ENCODE assay signal across 8 cellular contexts in the genomic region with DNA sequence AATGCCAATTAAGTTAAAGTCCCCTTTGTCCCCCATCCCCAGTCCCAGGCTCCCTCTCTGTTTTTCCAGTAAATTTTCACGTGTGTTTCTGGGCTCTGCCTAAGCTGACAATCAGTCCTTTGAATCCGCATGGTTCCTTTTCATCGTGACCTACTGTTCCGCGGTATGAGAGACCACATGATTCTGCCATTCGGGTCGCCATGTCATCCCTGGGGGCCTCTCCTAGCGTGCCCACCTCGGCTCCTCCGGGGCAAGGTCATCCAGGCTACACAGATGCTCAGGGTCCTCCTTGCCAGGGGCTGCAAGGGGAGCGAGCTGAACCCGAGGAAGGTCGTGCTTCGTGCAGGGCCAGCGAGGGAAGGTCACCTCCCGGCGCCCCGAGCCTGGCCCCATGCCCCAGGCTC.
A peak's percentile ranks its signal among the peaks of the same experiment; 100 is the strongest.
DNase-seq lines count a peak whose midpoint lies in the region; ATAC-seq, FAIRE-seq and TF ChIP-seq lines count a peak whose summit lies in the region.

No MANE protein-coding gene starts in this region.

- intact Hi-C loops in adrenal gland (cut with DNase I), result no loop called here

- no peaks in the 10 kb centered on the region for H3K9me3 Mint-ChIP-seq in stimulated activated effector memory CD8-positive, alpha-beta T cell treated with anti-CD3 and anti-CD28 coated beads, Interleukin-12 subunit alpha, Interleukin-12 subunit beta, amount 100 ng/mL, for 72 hours

- DNase-seq in KBM-7 (peak; percentile 49), adrenal gland (no peak), RCC 7860 (ENCODE audit: low spot score) (no peak), HuH-7.5 (ENCODE audit: low spot score) (no peak)
- no peak for DNase-seq in stimulated activated effector memory CD8-positive, alpha-beta T cell treated with anti-CD3 and anti-CD28 coated beads, Interleukin-12 subunit alpha, Interleukin-12 subunit beta, amount 100 ng/mL, for 72 hours (ENCODE audit: low spot score in 2 of 2)

- H3K36me3 Mint-ChIP-seq in stimulated activated effector memory CD8-positive, alpha-beta T cell treated with anti-CD3 and anti-CD28 coated beads, Interleukin-12 subunit alpha, Interleukin-12 subunit beta, amount 100 ng/mL, for 72 hours, result peaks cover 23% of the 10 kb centered on the region

- peaks cover 25% of the 10 kb centered on the region for H3K4me1 Mint-ChIP-seq in stimulated activated effector memory CD8-positive, alpha-beta T cell treated with anti-CD3 and anti-CD28 coated beads, Interleukin-12 subunit alpha, Interleukin-12 subunit beta, amount 100 ng/mL, for 72 hours

- H4K20me1 ChIP-seq in BLaER1, result no peaks in the 10 kb centered on the region

- H3K4me3 ChIP-seq in BLaER1 (peak overlapping the region; percentile 85), adrenal gland (peak overlapping the region in 3 of 4 donors; percentile 39 to 98 (median 96)), iPS-20b (ENCODE audit: low read length) (peak overlapping the region; percentile 99)

- TF ChIP-seq CTCF in adrenal gland (IDR thresholded peaks at IDR 0.05), result no peak

- peaks cover 25% of the 10 kb centered on the region for H3K4me1 ChIP-seq in BLaER1
- H3K4me1 ChIP-seq in adrenal gland (replicated peaks in 1 of 2), result peaks cover 0 to 12% of the 10 kb centered on the region in 2 donors
- no peaks in the 10 kb centered on the region for H3K4me1 ChIP-seq in iPS-20b (ENCODE audit: insufficient read depth, low read length)

- peak overlapping the region; percentile 74 for H3K27ac Mint-ChIP-seq in stimulated activated effector memory CD8-positive, alpha-beta T cell treated with anti-CD3 and anti-CD28 coated beads, Interleukin-12 subunit alpha, Interleukin-12 subunit beta, amount 100 ng/mL, for 72 hours

- TF ChIP-seq POLR2A in adrenal gland (IDR thresholded peaks at IDR 0.05), result no peak

- no peak for FAIRE-seq in RCC 7860 (lab: Jason Lieb, UNC)

- H3K27me3 ChIP-seq in BLaER1 (no peaks in the 10 kb centered on the region), adrenal gland (no peaks in the 10 kb centered on the region), iPS-20b (ENCODE audit: insufficient read depth, low read length) (peaks cover 30% of the 10 kb centered on the region)

- peak; percentile 14 for ATAC-seq in GM18861 (IDR thresholded peaks at IDR 0.05; ENCODE audit: unreplicated experiment)
- peak; percentile 47 for ATAC-seq in stimulated activated effector memory CD8-positive, alpha-beta T cell treated with anti-CD3 and anti-CD28 coated beads, Interleukin-12 subunit alpha, Interleukin-12 subunit beta, amount 100 ng/mL, for 72 hours

- H3K9me3 ChIP-seq in BLaER1, result no peaks in the 10 kb centered on the region
- no peaks in the 10 kb centered on the region for H3K9me3 ChIP-seq in adrenal gland (replicated peaks in 1 of 3)
- no peaks in the 10 kb centered on the region for H3K9me3 ChIP-seq in iPS-20b (ENCODE audit: insufficient read depth, low read depth, low read length)

- peak overlapping the region; percentile 90 for H3K9ac ChIP-seq in BLaER1
- H3K9ac ChIP-seq in iPS-20b (ENCODE audit: low read depth, low read length), result peak overlapping the region; percentile 91

- peak overlapping the region; percentile 80 for H3K4me3 Mint-ChIP-seq in stimulated activated effector memory CD8-positive, alpha-beta T cell treated with anti-CD3 and anti-CD28 coated beads, Interleukin-12 subunit alpha, Interleukin-12 subunit beta, amount 100 ng/mL, for 72 hours

- H3K4me2 ChIP-seq in BLaER1, result peak overlapping the region; percentile 76

- in situ Hi-C loops in KBM-7 (cut with MboI; ENCODE audit: low pct_unique_long_range_greater_than_20kb, low sequenced_read_pairs), result no loop called here

- H3K36me3 ChIP-seq in BLaER1, result no peaks in the 10 kb centered on the region
- H3K36me3 ChIP-seq in adrenal gland (replicated peaks in 1 of 2), result no peaks in the 10 kb centered on the region
- H3K36me3 ChIP-seq in iPS-20b (ENCODE audit: insufficient read depth, low read depth, low read length), result no peaks in the 10 kb centered on the region

- peak overlapping the region; percentile 83 for H3K27ac ChIP-seq in BLaER1
- peak overlapping the region in 4 of 5 donors; percentile 64 to 93 (median 80) for H3K27ac ChIP-seq in adrenal gland
- H3K27ac ChIP-seq in iPS-20b (ENCODE audit: low read length), result peak overlapping the region; percentile 89

- 0 to 2% (median 1%) methylated on average over 9 to 18 of the region's 18 CpGs for WGBS in adrenal gland, 4 donors
